8 cellular contexts compared by ENCODE assay signal in genomic region chr11:111926505-111927391, GRCh38. TPM values are rescaled to one million over a fixed set of nuclear protein-coding genes. Genes with fewer than 3 reads are reported as not detected.
A peak's percentile ranks its signal among the peaks of the same experiment; 100 is the strongest.
DNase-seq lines count a peak whose midpoint lies in the region; ATAC-seq lines count a peak whose summit lies in the region.

No MANE protein-coding gene starts in this region.

- peak overlapping the region; percentile 16 to 86 (median 76); a peak in 21 of 22 replicates for H3K27ac ChIP-seq in BLaER1 treated with 17β-estradiol and CSF1 and Interleukin-3, amounts not matched to agents 10 nM and 100 nM

- no peaks in the 10 kb centered on the region for H4K20me1 ChIP-seq in BLaER1 treated with 17β-estradiol and CSF1 and Interleukin-3, amounts not matched to agents 10 nM and 100 nM

- H3K4me3 ChIP-seq in BLaER1 treated with 17β-estradiol and CSF1 and Interleukin-3, amounts not matched to agents 10 nM and 100 nM = peak overlapping the region; percentile 50 to 70 (median 56)

- peak overlapping the region; percentile 89 for H3K27ac Mint-ChIP-seq in activated CD4-positive, alpha-beta T cell treated with anti-CD3 and anti-CD28 coated beads, Interleukin-2, amount 10 ng/mL, durations not matched to agents 24 days and 14 days

- H3K4me2 ChIP-seq in BLaER1 treated with 17β-estradiol and CSF1 and Interleukin-3, amounts not matched to agents 10 nM and 100 nM = peak overlapping the region; percentile 76 to 94 (median 86)

- peak; percentile 97 to 100 for DNase-seq in NCI-H526 (lab: John Stamatoyannopoulos, UW)
- DNase-seq in activated CD4-positive, alpha-beta T cell treated with anti-CD3 and anti-CD28 coated beads, Interleukin-2, amount 10 ng/mL, durations not matched to agents 24 days and 14 days = peak; percentile 99
- peak; percentile 78 for DNase-seq in cortex of kidney (lab: John Stamatoyannopoulos, UW)
- DNase-seq in left kidney (ENCODE audit: low read depth, low spot score) = peak; percentile 99
- peak; percentile 94 for DNase-seq in stimulated activated CD4-positive, alpha-beta T cell treated with anti-CD3 and anti-CD28 coated beads, Interleukin-1b, Interleukin-23, amount 100 ng/mL, for 48 hours

- H3K27me3 Mint-ChIP-seq in activated CD4-positive, alpha-beta T cell treated with anti-CD3 and anti-CD28 coated beads, Interleukin-2, amount 10 ng/mL, durations not matched to agents 24 days and 14 days = peaks cover 7% of the 10 kb centered on the region

- ATAC-seq in GM19328 (IDR thresholded peaks at IDR 0.05; ENCODE audit: unreplicated experiment) = peak; percentile 92
- peak; percentile 82 for ATAC-seq in HG03469 (IDR thresholded peaks at IDR 0.05; ENCODE audit: unreplicated experiment)

- intact Hi-C loops in activated CD4-positive, alpha-beta T cell treated with anti-CD3 and anti-CD28 coated beads, Interleukin-2, amount 10 ng/mL, durations not matched to agents 24 days and 14 days (cut with micrococcal nuclease) = loop anchor here (1.0 to 2.0 kb wide), 8 partner anchors 10 to 300 kb away; partner anchors contain the start of genes ALG9, CFAP68, DLAT and FDXACB1

- peaks cover 13% of the 10 kb centered on the region for H3K4me1 Mint-ChIP-seq in activated CD4-positive, alpha-beta T cell treated with anti-CD3 and anti-CD28 coated beads, Interleukin-2, amount 10 ng/mL, durations not matched to agents 24 days and 14 days

- H3K27me3 ChIP-seq in BLaER1 treated with 17β-estradiol and CSF1 and Interleukin-3, amounts not matched to agents 10 nM and 100 nM = no peaks in the 10 kb centered on the region

- H3K36me3 Mint-ChIP-seq in activated CD4-positive, alpha-beta T cell treated with anti-CD3 and anti-CD28 coated beads, Interleukin-2, amount 10 ng/mL, durations not matched to agents 24 days and 14 days (ENCODE audit: low read depth) = no peaks in the 10 kb centered on the region

- peak overlapping the region; percentile 67 to 81 (median 75); a peak in 21 of 22 replicates for H3K9ac ChIP-seq in BLaER1 treated with 17β-estradiol and CSF1 and Interleukin-3, amounts not matched to agents 10 nM and 100 nM

- no peaks in the 10 kb centered on the region for H3K9me3 Mint-ChIP-seq in activated CD4-positive, alpha-beta T cell treated with anti-CD3 and anti-CD28 coated beads, Interleukin-2, amount 10 ng/mL, durations not matched to agents 24 days and 14 days

- peak overlapping the region; percentile 91 for H3K4me3 Mint-ChIP-seq in activated CD4-positive, alpha-beta T cell treated with anti-CD3 and anti-CD28 coated beads, Interleukin-2, amount 10 ng/mL, durations not matched to agents 24 days and 14 days

- no peaks in the 10 kb centered on the region for H3K9me3 ChIP-seq in BLaER1 treated with 17β-estradiol and CSF1 and Interleukin-3, amounts not matched to agents 10 nM and 100 nM (replicated peaks in 1 of 11)

- peaks cover 19 to 42% (median 29%) of the 10 kb centered on the region in 10 experiments for H3K4me1 ChIP-seq in BLaER1 treated with 17β-estradiol and CSF1 and Interleukin-3, amounts not matched to agents 10 nM and 100 nM

- H3K36me3 ChIP-seq in BLaER1 treated with 17β-estradiol and CSF1 and Interleukin-3, amounts not matched to agents 10 nM and 100 nM = no peaks in the 10 kb centered on the region

RNA-seq across cellular contexts. Expression of gene C11orf52, which starts 8.0 kb away (rescaled TPM):
- total RNA-seq in activated CD4-positive, alpha-beta T cell treated with anti-CD3 and anti-CD28 coated beads, Interleukin-2, amount 10 ng/mL, durations not matched to agents 24 days and 14 days = not detected in 2 replicates

RNA-seq across cellular contexts. Expression of gene DIXDC1, which starts 10.4 kb away (rescaled TPM):
- total RNA-seq in activated CD4-positive, alpha-beta T cell treated with anti-CD3 and anti-CD28 coated beads, Interleukin-2, amount 10 ng/mL, durations not matched to agents 24 days and 14 days = 22.2 and 23.3 TPM in 2 replicates

RNA-seq across cellular contexts. Expression of gene HSPB2, which starts 14.2 kb away (rescaled TPM):
- not detected in 2 replicates for total RNA-seq in activated CD4-positive, alpha-beta T cell treated with anti-CD3 and anti-CD28 coated beads, Interleukin-2, amount 10 ng/mL, durations not matched to agents 24 days and 14 days

RNA-seq across cellular contexts. Expression of gene CRYAB, which starts 15.2 kb away (rescaled TPM):
- total RNA-seq in activated CD4-positive, alpha-beta T cell treated with anti-CD3 and anti-CD28 coated beads, Interleukin-2, amount 10 ng/mL, durations not matched to agents 24 days and 14 days = not detected in 2 replicates

RNA-seq across cellular contexts. Expression of gene CFAP68, which starts 47.4 kb away (rescaled TPM):
- 22.6 and 25.5 TPM in 2 replicates for total RNA-seq in activated CD4-positive, alpha-beta T cell treated with anti-CD3 and anti-CD28 coated beads, Interleukin-2, amount 10 ng/mL, durations not matched to agents 24 days and 14 days

Comparison
In these comparisons a context has a peak if more than half of its experiments do, and no peak if none do; other contexts are left out.
1. Peak in every context shown above with its lines: DNase-seq, ATAC-seq, H3K4me3 ChIP-seq and H3K27ac ChIP-seq.